23 cellular contexts compared by ENCODE assay signal in genomic region chr6:144141470-144141869, GRCh38. TPM values are rescaled to one million over a fixed set of nuclear protein-coding genes. Genes with fewer than 3 reads are reported as not detected.
DNase-seq lines count a peak whose midpoint lies in the region; FAIRE-seq and TF ChIP-seq lines count a peak whose summit lies in the region.
"Had no signal": no experiment of that assay in that cellular context is flagged by ENCODE, and none has a peak within 500 bp of the region (broad histone marks: within the 10 kb centered on the region; RNA-seq: fewer than 3 reads in every experiment).

No MANE protein-coding gene starts in this region.

- no peak overlapping the region for H3K9ac ChIP-seq in endothelial cell of umbilical vein (replicated peaks; ENCODE audit: extremely low read depth, insufficient read depth, low read length)
- no peak overlapping the region for H3K9ac ChIP-seq in smooth muscle cell (ENCODE audit: low read depth)
- H3K9ac ChIP-seq: BLaER1 had no signal

- DNase-seq in activated CD4-positive, alpha-beta T cell treated with anti-CD3 and anti-CD28 coated beads, Interleukin-2, amount 10 ng/mL, durations not matched to agents 24 days and 14 days, result peak; percentile 19
- DNase-seq in activated CD4-positive, alpha-beta T cell treated with anti-CD3 and anti-CD28 coated beads for 1 hour, result no peak
- DNase-seq in HL-60 (ENCODE audit: low read depth in 1 of 2, low spot score in 1 of 2) (no peak), endothelial cell of umbilical vein (ENCODE audit: low read depth, low spot score) (no peak), smooth muscle cell (lab: John Stamatoyannopoulos, UW; ENCODE audit: unreplicated experiment) (no peak), stomach (no peak)
- DNase-seq: BE2C; C1 segment of cervical spinal cord; CD4-positive, alpha-beta memory T cell; CD4-positive, CD25-positive, alpha-beta regulatory T cell; CD8-positive, alpha-beta memory T cell; COR-L47; DMS 273 treated with DMSO at 0.1 percent for 48 hours; DMS153; DMS53; DMS79; DND-41; EL; GDM1 had no signal

- dilution Hi-C loops in endothelial cell of umbilical vein (cut with MboI; ENCODE audit: extremely low pct_ligation_motif_present, low sequenced_read_pairs), result no loop called here

- no peak for TF ChIP-seq EP300 in stomach (IDR thresholded peaks at IDR 0.05)

- no peak overlapping the region for H3K27ac Mint-ChIP-seq in activated CD4-positive, alpha-beta T cell treated with anti-CD3 and anti-CD28 coated beads, Interleukin-2, amount 10 ng/mL, durations not matched to agents 24 days and 14 days
- H3K27ac Mint-ChIP-seq: CD4-positive, alpha-beta memory T cell; CD4-positive, CD25-positive, alpha-beta regulatory T cell had no signal

- H3K4me3 Mint-ChIP-seq in activated CD4-positive, alpha-beta T cell treated with anti-CD3 and anti-CD28 coated beads, Interleukin-2, amount 10 ng/mL, durations not matched to agents 24 days and 14 days, result no peak overlapping the region
- H3K4me3 Mint-ChIP-seq: CD4-positive, alpha-beta memory T cell; CD4-positive, CD25-positive, alpha-beta regulatory T cell had no signal

- intact Hi-C loops in activated CD4-positive, alpha-beta T cell treated with anti-CD3 and anti-CD28 coated beads, Interleukin-2, amount 10 ng/mL, durations not matched to agents 24 days and 14 days (cut with micrococcal nuclease), result no loop called here
- intact Hi-C loops in endothelial cell of umbilical vein (cut with micrococcal nuclease), result no loop called here
- intact Hi-C loops in stomach (cut with DNase I; ENCODE audit: low total_unique reads), result no loop called here

- WGBS in smooth muscle cell (ENCODE audit: low lambda C conversion rate), result 94% methylated on average over 2 of the region's 2 CpGs
- WGBS in stomach, 5 donors, result 61 to 83% (median 81%) methylated on average over 2 of the region's 2 CpGs

- H3K27me3 ChIP-seq in HL-60 (ENCODE audit: insufficient read depth, poor library complexity, severe bottlenecking), result no peaks in the 10 kb centered on the region
- H3K27me3 ChIP-seq in endothelial cell of umbilical vein (ENCODE audit: control insufficient read depth in 2 of 2, insufficient read depth in 2 of 2, low read length in 2 of 2), result no peaks in the 10 kb centered on the region
- peaks cover 3% of the 10 kb centered on the region for H3K27me3 ChIP-seq in smooth muscle cell (ENCODE audit: low read depth)
- H3K27me3 ChIP-seq in stomach, result no peaks in the 10 kb centered on the region
- H3K27me3 ChIP-seq: BE2C, BLaER1 had no signal

- FAIRE-seq in endothelial cell of umbilical vein (lab: Jason Lieb, UNC), result peak; percentile 38
- FAIRE-seq: A549 had no signal

- H3K27ac ChIP-seq in HL-60 (replicated peaks) (peak overlapping the region; percentile 96; the same call in 1 of the 2 replicates), endothelial cell of umbilical vein (ENCODE audit: insufficient read depth, low read depth, low read length) (no peak overlapping the region), smooth muscle cell (ENCODE audit: low read depth) (no peak overlapping the region), stomach (no peak overlapping the region)
- H3K27ac ChIP-seq: 22Rv1, A549, BLaER1 had no signal

- no peak overlapping the region for H3K4me2 ChIP-seq in endothelial cell of umbilical vein (ENCODE audit: insufficient read depth, low read length)
- no peak overlapping the region for H3K4me2 ChIP-seq in smooth muscle cell
- H3K4me2 ChIP-seq: A549 had no signal

- no peaks in the 10 kb centered on the region for H3K9me1 ChIP-seq in endothelial cell of umbilical vein (replicated peaks; ENCODE audit: control insufficient read depth, extremely low read depth, insufficient read depth, low read length)

- no peak for TF ChIP-seq CTCF in HL-60 (IDR thresholded peaks at IDR 0.05; ENCODE audit: insufficient read depth, low read length)
- no peak for TF ChIP-seq CTCF in endothelial cell of umbilical vein (IDR thresholded peaks at IDR 0.05; ENCODE audit: extremely low read depth in 1 of 2, insufficient read depth in 1 of 2, low read depth in 1 of 2, low read length in 2 of 2)
- no peak for TF ChIP-seq CTCF in smooth muscle cell (IDR thresholded peaks at IDR 0.05; ENCODE audit: borderline replicate concordance, insufficient read depth, poor library complexity, severe bottlenecking)
- no peak for TF ChIP-seq CTCF in stomach (IDR thresholded peaks at IDR 0.05)

- H3K4me1 Mint-ChIP-seq in activated CD4-positive, alpha-beta T cell treated with anti-CD3 and anti-CD28 coated beads, Interleukin-2, amount 10 ng/mL, durations not matched to agents 24 days and 14 days, result no peaks in the 10 kb centered on the region

- H3K27me3 Mint-ChIP-seq in activated CD4-positive, alpha-beta T cell treated with anti-CD3 and anti-CD28 coated beads, Interleukin-2, amount 10 ng/mL, durations not matched to agents 24 days and 14 days, result peaks cover 2% of the 10 kb centered on the region

- POLR2A ChIA-PET in endothelial cell of umbilical vein (lab: Charles Lee), result no interaction called here

- no peaks in the 10 kb centered on the region for H3K36me3 Mint-ChIP-seq in activated CD4-positive, alpha-beta T cell treated with anti-CD3 and anti-CD28 coated beads, Interleukin-2, amount 10 ng/mL, durations not matched to agents 24 days and 14 days (ENCODE audit: low read depth)
- H3K36me3 Mint-ChIP-seq: CD4-positive, alpha-beta memory T cell; CD4-positive, CD25-positive, alpha-beta regulatory T cell; CD8-positive, alpha-beta memory T cell had no signal

- H2AFZ ChIP-seq in endothelial cell of umbilical vein (ENCODE audit: low read depth, low read length) (no peak overlapping the region), smooth muscle cell (ENCODE audit: low read depth) (no peak overlapping the region)

- BruUV-seq in endothelial cell of umbilical vein (replicated peaks; lab: Mats Ljungman, UMichigan), result no TSS peak

- no peak for TF ChIP-seq POLR2A in endothelial cell of umbilical vein (IDR thresholded peaks at IDR 0.05; ENCODE audit: low read depth, low read length)
- no peak for TF ChIP-seq POLR2A in stomach (IDR thresholded peaks at IDR 0.05)

- no peaks in the 10 kb centered on the region for H3K9me3 ChIP-seq in endothelial cell of umbilical vein (replicated peaks; ENCODE audit: control insufficient read depth, insufficient read depth, low read length)
- H3K9me3 ChIP-seq in smooth muscle cell (replicated peaks; ENCODE audit: low read depth), result no peaks in the 10 kb centered on the region
- peaks cover 0 to 3% (median 0%) of the 10 kb centered on the region in 4 donors for H3K9me3 ChIP-seq in stomach
- H3K9me3 ChIP-seq: A549, BE2C, BLaER1 had no signal

- no peak overlapping the region; the same call in 1 of the 2 replicates for H3K4me3 ChIP-seq in HL-60 (replicated peaks; ENCODE audit: insufficient read depth, low read length)
- H3K4me3 ChIP-seq in endothelial cell of umbilical vein (replicated peaks in 1 of 3; ENCODE audit: insufficient read depth in 1 of 3, low read depth in 1 of 3, low read length in 3 of 3), result no peak overlapping the region
- no peak overlapping the region for H3K4me3 ChIP-seq in smooth muscle cell
- H3K4me3 ChIP-seq in stomach, result no peak overlapping the region
- H3K4me3 ChIP-seq: A549, BLaER1 had no signal

- H3K4me1 ChIP-seq in endothelial cell of umbilical vein (ENCODE audit: control insufficient read depth, extremely low read depth, insufficient read depth, low read length) (peaks cover 9% of the 10 kb centered on the region), smooth muscle cell (ENCODE audit: low read depth) (no peaks in the 10 kb centered on the region), stomach (no peaks in the 10 kb centered on the region)
- H3K4me1 ChIP-seq: A549, BE2C, BLaER1 had no signal

- H3K9me3 Mint-ChIP-seq in activated CD4-positive, alpha-beta T cell treated with anti-CD3 and anti-CD28 coated beads, Interleukin-2, amount 10 ng/mL, durations not matched to agents 24 days and 14 days, result no peaks in the 10 kb centered on the region
- H3K9me3 Mint-ChIP-seq: CD14-positive monocyte; CD4-positive, alpha-beta memory T cell; CD8-positive, alpha-beta memory T cell had no signal

- no peaks in the 10 kb centered on the region for H3F3A ChIP-seq in smooth muscle cell (ENCODE audit: low read depth)

- CTCF ChIA-PET in endothelial cell of umbilical vein (lab: Charles Lee), result interaction anchor here (1.1 kb wide), 1 partner anchor 16 kb away, joined by 3 read pairs; no protein-coding TSS in a partner anchor

- no peaks in the 10 kb centered on the region for H4K20me1 ChIP-seq in endothelial cell of umbilical vein (replicated peaks; ENCODE audit: control insufficient read depth, extremely low read depth, insufficient read depth, low read length)
- H4K20me1 ChIP-seq in smooth muscle cell (ENCODE audit: low read depth), result no peaks in the 10 kb centered on the region
- H4K20me1 ChIP-seq: BLaER1 had no signal

- no peaks in the 10 kb centered on the region for H3K79me2 ChIP-seq in endothelial cell of umbilical vein (ENCODE audit: control insufficient read depth, insufficient read depth, low read length)
- no peaks in the 10 kb centered on the region for H3K79me2 ChIP-seq in smooth muscle cell (ENCODE audit: low read depth)

- no peaks in the 10 kb centered on the region for H3K36me3 ChIP-seq in endothelial cell of umbilical vein (ENCODE audit: control insufficient read depth in 2 of 2, extremely low read depth in 1 of 2, insufficient read depth in 2 of 2, low read length in 2 of 2)
- no peaks in the 10 kb centered on the region for H3K36me3 ChIP-seq in smooth muscle cell (ENCODE audit: low read depth)
- no peaks in the 10 kb centered on the region for H3K36me3 ChIP-seq in stomach
- H3K36me3 ChIP-seq: BE2C, BLaER1 had no signal

RNA-seq across cellular contexts. Expression of gene STX11, which starts 8.8 kb away (rescaled TPM):
- total RNA-seq in activated CD4-positive, alpha-beta T cell treated with anti-CD3 and anti-CD28 coated beads, Interleukin-2, amount 10 ng/mL, durations not matched to agents 24 days and 14 days, result 15.5 and 15.6 TPM in 2 replicates
- 4.7 and 6.0 TPM in 2 replicates for total RNA-seq in endothelial cell of umbilical vein
- 8.5 and 8.9 TPM in 2 replicates for polyA plus RNA-seq in endothelial cell of umbilical vein
- polyA plus RNA-seq in endothelial cell of umbilical vein (2011; cell fraction: cytosol; rRNA removed), result 7.6 and 9.9 TPM in 2 replicates
- 4.4 and 4.6 TPM in 2 replicates for polyA plus RNA-seq in endothelial cell of umbilical vein (2011; cell fraction: nucleus; rRNA removed)
- 5.2 and 6.5 TPM in 2 replicates for polyA plus RNA-seq in endothelial cell of umbilical vein (2012)
- polyA minus RNA-seq in endothelial cell of umbilical vein, result 5.5 and 7.8 TPM in 2 replicates
- 0.82 TPM for polyA minus RNA-seq in endothelial cell of umbilical vein (2011; cell fraction: cytosol; rRNA and poly(A)+ RNA removed)
- 3.3 and 5.2 TPM in 2 replicates for polyA minus RNA-seq in endothelial cell of umbilical vein (2011; cell fraction: nucleus; rRNA and poly(A)+ RNA removed)
- 0.27 and 0.72 TPM in 2 replicates for total RNA-seq in smooth muscle cell
- 0.53 and 1.3 TPM in 2 replicates for polyA plus RNA-seq in smooth muscle cell
- 10 to 100 TPM in 2 of 5 donors, 1 to 10 TPM in 2, not detected in 1; 2.2 to 11.7 (median 6.3) TPM for total RNA-seq in stomach
- polyA plus RNA-seq in stomach, result 1 to 10 TPM; 2.2 to 3.7 (median 2.6) TPM

RNA-seq across cellular contexts. Expression of gene SF3B5, which starts 46.1 kb away (rescaled TPM):
- 214 and 217 TPM in 2 replicates for total RNA-seq in activated CD4-positive, alpha-beta T cell treated with anti-CD3 and anti-CD28 coated beads, Interleukin-2, amount 10 ng/mL, durations not matched to agents 24 days and 14 days
- 170 and 185 TPM in 2 replicates for total RNA-seq in endothelial cell of umbilical vein
- polyA plus RNA-seq in endothelial cell of umbilical vein, result 540 and 652 TPM in 2 replicates
- polyA plus RNA-seq in endothelial cell of umbilical vein (2011; cell fraction: cytosol; rRNA removed), result 440 and 441 TPM in 2 replicates
- 126 and 145 TPM in 2 replicates for polyA plus RNA-seq in endothelial cell of umbilical vein (2011; cell fraction: nucleus; rRNA removed)
- polyA plus RNA-seq in endothelial cell of umbilical vein (2012), result 177 and 207 TPM in 2 replicates
- polyA minus RNA-seq in endothelial cell of umbilical vein, result 193 and 235 TPM in 2 replicates
- polyA minus RNA-seq in endothelial cell of umbilical vein (2011; cell fraction: cytosol; rRNA and poly(A)+ RNA removed), result 68.6 TPM
- polyA minus RNA-seq in endothelial cell of umbilical vein (2011; cell fraction: nucleus; rRNA and poly(A)+ RNA removed), result 28.5 and 47.3 TPM in 2 replicates
- total RNA-seq in smooth muscle cell, result 156 and 166 TPM in 2 replicates
- 188 and 189 TPM in 2 replicates for polyA plus RNA-seq in smooth muscle cell
- total RNA-seq in stomach, result 100 to 1,000 TPM in 4 of 5 donors, 10 to 100 TPM in 1; 41.3 to 196 (median 170) TPM
- polyA plus RNA-seq in stomach, result 100 to 1,000 TPM; 166 to 246 (median 202) TPM
